33 cellular contexts compared by ENCODE assay signal in genomic region chr18:56189615-56190014, GRCh38.
"Had no signal": no experiment of that assay in that cellular context is flagged by ENCODE, and none has a peak within 500 bp of the region (broad histone marks: within the 10 kb centered on the region; RNA-seq: fewer than 3 reads in every experiment).

No MANE protein-coding gene starts in this region.

- H3K4me3 ChIP-seq: SJCRH30 had no signal

- H3K4me1 Mint-ChIP-seq: activated CD4-positive, alpha-beta T cell treated with anti-CD3 and anti-CD28 coated beads for 36 hours; activated naive CD4-positive, alpha-beta T cell treated with anti-CD3 and anti-CD28 coated beads, Interleukin-2, amount 10 ng/mL, durations not matched to agents 7 days and 5 days; activated naive CD8-positive, alpha-beta T cell treated with anti-CD3 and anti-CD28 coated beads, Interleukin-2, amount 50 U/mL, for 24 hours; WTC11 had no signal

- H3K36me3 ChIP-seq: SJCRH30 had no signal

- H3K27me3 Mint-ChIP-seq: activated CD4-positive, alpha-beta memory T cell treated with anti-CD3 and anti-CD28 coated beads for 36 hours; activated CD4-positive, alpha-beta T cell treated with anti-CD3 and anti-CD28 coated beads for 36 hours; activated naive CD4-positive, alpha-beta T cell treated with anti-CD3 and anti-CD28 coated beads, Interleukin-2, amount 10 ng/mL, durations not matched to agents 7 days and 5 days; activated naive CD8-positive, alpha-beta T cell; activated naive CD8-positive, alpha-beta T cell treated with anti-CD3 and anti-CD28 coated beads, Interleukin-2, amount 50 U/mL, for 24 hours; brain had no signal

- H3K27ac ChIP-seq: SJCRH30 had no signal

- FAIRE-seq: TTC549 had no signal

- ATAC-seq: activated CD4-positive, alpha-beta T cell treated with anti-CD3 and anti-CD28 coated beads for 36 hours; activated CD4-positive, CD25-positive, alpha-beta regulatory T cell treated with anti-CD3 and anti-CD28 coated beads, Interleukin-2, amount 50 U/mL, for 24 hours; activated naive CD8-positive, alpha-beta T cell treated with anti-CD3 and anti-CD28 coated beads, Interleukin-2, amount 50 U/mL, for 24 hours; Panc1; SK-N-SH treated with all-trans-retinoic acid at 6 μM for 48 hours; WTC11 had no signal

- H3K27ac Mint-ChIP-seq: activated CD4-positive, alpha-beta memory T cell treated with anti-CD3 and anti-CD28 coated beads for 36 hours; activated CD4-positive, alpha-beta T cell treated with anti-CD3 and anti-CD28 coated beads for 36 hours; activated naive CD4-positive, alpha-beta T cell treated with anti-CD3 and anti-CD28 coated beads, Interleukin-2, amount 10 ng/mL, durations not matched to agents 7 days and 5 days; activated naive CD8-positive, alpha-beta T cell; activated naive CD8-positive, alpha-beta T cell treated with anti-CD3 and anti-CD28 coated beads, Interleukin-2, amount 50 U/mL, for 24 hours; WTC11 had no signal

- H3K9me3 ChIP-seq: SJCRH30 had no signal

- H3K4me1 ChIP-seq: SJCRH30 had no signal

- H3K27me3 ChIP-seq: SJCRH30 had no signal

- H3K36me3 Mint-ChIP-seq: activated CD4-positive, alpha-beta memory T cell treated with anti-CD3 and anti-CD28 coated beads for 36 hours; activated naive CD4-positive, alpha-beta T cell treated with anti-CD3 and anti-CD28 coated beads, Interleukin-2, amount 10 ng/mL, durations not matched to agents 7 days and 5 days; activated naive CD8-positive, alpha-beta T cell; brain; WTC11 had no signal

- H3K9me3 Mint-ChIP-seq: activated CD4-positive, alpha-beta memory T cell treated with anti-CD3 and anti-CD28 coated beads for 36 hours; activated naive CD4-positive, alpha-beta T cell treated with anti-CD3 and anti-CD28 coated beads, Interleukin-2, amount 10 ng/mL, durations not matched to agents 7 days and 5 days; WTC11 had no signal

- DNase-seq: activated CD4-positive, alpha-beta memory T cell treated with anti-CD3 and anti-CD28 coated beads for 36 hours; activated CD4-positive, alpha-beta T cell treated with anti-CD3 and anti-CD28 coated beads for 36 hours; activated CD4-positive, alpha-beta T cell treated with anti-CD3 and anti-CD28 coated beads, Interleukin-2, amount 50 U/mL, for 1 hour; activated CD8-positive, alpha-beta memory T cell treated with anti-CD3 and anti-CD28 coated beads, Interleukin-2, amount 50 U/mL, for 4 hours; activated effector memory CD4-positive, alpha-beta T cell treated with Interleukin-2 at 50 U/mL for 16 hours; activated naive CD4-positive, alpha-beta T cell treated with anti-CD3 and anti-CD28 coated beads, Interleukin-2, amount 10 ng/mL, durations not matched to agents 7 days and 5 days; activated naive CD8-positive, alpha-beta T cell treated with anti-CD3 and anti-CD28 coated beads, Interleukin-2, amount 50 U/mL, for 24 hours; activated T-cell treated with anti-CD3 and anti-CD28 coated beads, Interleukin-2, amount 50 U/mL, for 48 hours; anterior cingulate cortex; caudate nucleus; cerebellar nuclear complex; NCI-H1092 treated with DMSO at 0.1 percent for 48 hours; NCI-H1417; NCI-H146; NCI-H187; NCI-H2029 treated with DMSO at 0.1 percent for 48 hours; NCI-H2107; NCI-H2171; NCI-H2227 treated with DMSO at 0.1 percent for 48 hours; NCI-H446; NCI-H510A treated with DMSO at 0.1 percent for 48 hours; NCI-H526 treated with DMSO at 0.1 percent for 48 hours; NCI-H774; SHP77; SJCRH30; T1000 had no signal

- H3K4me3 Mint-ChIP-seq: activated CD4-positive, alpha-beta memory T cell treated with anti-CD3 and anti-CD28 coated beads for 36 hours; activated CD4-positive, alpha-beta T cell treated with anti-CD3 and anti-CD28 coated beads for 36 hours; activated naive CD4-positive, alpha-beta T cell treated with anti-CD3 and anti-CD28 coated beads, Interleukin-2, amount 10 ng/mL, durations not matched to agents 7 days and 5 days; activated naive CD8-positive, alpha-beta T cell; activated naive CD8-positive, alpha-beta T cell treated with anti-CD3 and anti-CD28 coated beads, Interleukin-2, amount 50 U/mL, for 24 hours; brain; WTC11 had no signal
